ENCODE assay signal across 21 cellular contexts in the genomic region with DNA sequence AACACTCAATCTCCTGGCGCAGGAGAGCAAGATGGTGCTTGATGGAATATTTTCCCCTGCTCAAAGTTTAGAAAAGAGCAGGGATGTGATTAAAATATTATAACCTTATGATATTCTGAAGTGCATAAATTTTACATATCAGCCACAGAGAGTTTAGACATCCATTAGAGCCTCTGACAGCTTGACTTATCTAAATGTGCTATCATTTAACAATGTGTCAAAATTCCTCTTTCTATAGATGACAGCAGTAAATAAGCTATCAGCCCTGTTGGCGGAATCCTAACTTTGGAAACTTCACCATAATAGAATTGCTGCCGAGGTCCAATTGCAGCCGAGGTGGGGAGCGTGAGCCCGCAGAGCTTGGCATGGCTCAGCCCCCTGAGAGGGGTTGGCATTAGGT. TPM values are rescaled to one million over a fixed set of nuclear protein-coding genes. Genes with fewer than 3 reads are reported as not detected.
DNase-seq lines count a peak whose midpoint lies in the region; ATAC-seq, FAIRE-seq and TF ChIP-seq lines count a peak whose summit lies in the region.
"Had no signal": no experiment of that assay in that cellular context is flagged by ENCODE, and none has a peak within 500 bp of the region (broad histone marks: within the 10 kb centered on the region; RNA-seq: fewer than 3 reads in every experiment).

No MANE protein-coding gene starts in this region.

- peaks cover 33% of the 10 kb centered on the region for H3K4me1 Mint-ChIP-seq in progenitor cell of endocrine pancreas (ENCODE audit: low read depth)
- peaks cover 18% of the 10 kb centered on the region for H3K4me1 Mint-ChIP-seq in stimulated activated effector memory CD8-positive, alpha-beta T cell treated with anti-CD3 and anti-CD28 coated beads, Interleukin-12 subunit alpha, Interleukin-12 subunit beta, amount 100 ng/mL, for 72 hours

- H3K27ac Mint-ChIP-seq in progenitor cell of endocrine pancreas = no peak overlapping the region
- H3K27ac Mint-ChIP-seq in stimulated activated effector memory CD8-positive, alpha-beta T cell treated with anti-CD3 and anti-CD28 coated beads, Interleukin-12 subunit alpha, Interleukin-12 subunit beta, amount 100 ng/mL, for 72 hours = no peak overlapping the region
- H3K27ac Mint-ChIP-seq: B cell; CD4-positive, alpha-beta T cell; HFFc6 had no signal

- no peaks in the 10 kb centered on the region for H3K27me3 Mint-ChIP-seq in progenitor cell of endocrine pancreas

- intact Hi-C loops in kidney (cut with DNase I) = no loop called here
- intact Hi-C loops in esophagus squamous epithelium (cut with DNase I) = no loop called here

- H3F3A ChIP-seq in MM.1S (ENCODE audit: insufficient read depth, low read length) (peaks cover 5% of the 10 kb centered on the region; the same call in 1 of the 2 replicates), SU-DHL-6 (ENCODE audit: insufficient read depth) (peaks cover 8% of the 10 kb centered on the region; the same call in 1 of the 2 replicates)

- FAIRE-seq in kidney (lab: Jason Lieb, UNC) = no peak
- FAIRE-seq: D721Med, G401.6, GM12891, GM18507 had no signal

- H3K4me3 ChIP-seq in MM.1S (ENCODE audit: low read length) (no peak overlapping the region), SU-DHL-6 (ENCODE audit: insufficient read depth, low read length, poor library complexity, severe bottlenecking) (no peak overlapping the region), kidney (ENCODE audit: low read length in 2 of 2) (no peak overlapping the region), esophagus squamous epithelium (no peak overlapping the region)

- no peak for ATAC-seq in stimulated activated effector memory CD8-positive, alpha-beta T cell treated with anti-CD3 and anti-CD28 coated beads, Interleukin-12 subunit alpha, Interleukin-12 subunit beta, amount 100 ng/mL, for 72 hours
- ATAC-seq: HCT116 had no signal

- peak overlapping the region; percentile 28; the same call in 1 of the 2 replicates for H3K4me2 ChIP-seq in MM.1S (ENCODE audit: low read depth, low read length)
- H3K4me2 ChIP-seq in SU-DHL-6 (ENCODE audit: low read depth, low read length, poor library complexity, severe bottlenecking) = peak overlapping the region; percentile 51

- no peaks in the 10 kb centered on the region for H3K9me3 ChIP-seq in MM.1S (replicated peaks; ENCODE audit: insufficient read depth, low read length)
- no peaks in the 10 kb centered on the region for H3K9me3 ChIP-seq in SU-DHL-6 (ENCODE audit: insufficient read depth, low read length)
- no peaks in the 10 kb centered on the region for H3K9me3 ChIP-seq in kidney (ENCODE audit: control insufficient read depth in 1 of 2, low read length in 2 of 2)
- H3K9me3 ChIP-seq in esophagus squamous epithelium = no peaks in the 10 kb centered on the region
- H3K9me3 ChIP-seq: Caco-2 had no signal

- H2AFZ ChIP-seq in MM.1S (ENCODE audit: low read length) (no peak overlapping the region), SU-DHL-6 (ENCODE audit: low read depth, low read length, severe bottlenecking) (no peak overlapping the region)

- H3K36me3 ChIP-seq in MM.1S (replicated peaks; ENCODE audit: insufficient read depth, low read length) (no peaks in the 10 kb centered on the region), SU-DHL-6 (ENCODE audit: low read length) (no peaks in the 10 kb centered on the region), kidney (ENCODE audit: control insufficient read depth in 1 of 2, insufficient read depth in 2 of 2, low read length in 2 of 2) (no peaks in the 10 kb centered on the region), esophagus squamous epithelium (no peaks in the 10 kb centered on the region)

- TF ChIP-seq CTCF in MM.1S (IDR thresholded peaks at IDR 0.05; ENCODE audit: low read length) = no peak
- no peak for TF ChIP-seq CTCF in SU-DHL-6 (IDR thresholded peaks at IDR 0.05; ENCODE audit: insufficient read depth, low read length, poor library complexity, severe bottlenecking)
- TF ChIP-seq CTCF in kidney (IDR thresholded peaks at IDR 0.05; ENCODE audit: borderline replicate concordance, extremely low read depth, insufficient read depth) = no peak
- no peak for TF ChIP-seq CTCF in progenitor cell of endocrine pancreas (IDR thresholded peaks at IDR 0.05; ENCODE audit: unreplicated experiment)
- TF ChIP-seq CTCF in esophagus squamous epithelium (IDR thresholded peaks at IDR 0.05) = no peak

- DNase-seq in MM.1S (no peak), kidney (peak; percentile 20), progenitor cell of endocrine pancreas (ENCODE audit: low spot score, unreplicated experiment) (no peak), cortex of kidney (lab: John Stamatoyannopoulos, UW) (no peak), OCI-M2 (lab: John Stamatoyannopoulos, UW; ENCODE audit: unreplicated experiment) (no peak), esophagus squamous epithelium (lab: John Stamatoyannopoulos, UW) (no peak)
- DNase-seq in stimulated activated effector memory CD8-positive, alpha-beta T cell treated with anti-CD3 and anti-CD28 coated beads, Interleukin-12 subunit alpha, Interleukin-12 subunit beta, amount 100 ng/mL, for 72 hours (ENCODE audit: low spot score in 2 of 2) = no peak
- DNase-seq: Caco-2; CD4-positive, alpha-beta T cell; GOT3; H7; HFFc6 had no signal

- H3K9ac ChIP-seq in MM.1S (ENCODE audit: low read length) (no peak overlapping the region), SU-DHL-6 (ENCODE audit: low read length) (peak overlapping the region; percentile 25; the same call in 1 of the 2 replicates), kidney (ENCODE audit: low read length in 2 of 2) (no peak overlapping the region)

- H3K27ac ChIP-seq in MM.1S (ENCODE audit: low read length) = no peak overlapping the region
- peak overlapping the region; percentile 78 for H3K27ac ChIP-seq in SU-DHL-6 (ENCODE audit: low read depth, low read length)
- no peak overlapping the region for H3K27ac ChIP-seq in kidney (ENCODE audit: low read depth in 2 of 2, low read length in 2 of 2)
- no peak overlapping the region for H3K27ac ChIP-seq in esophagus squamous epithelium

- H3K27me3 ChIP-seq in MM.1S (replicated peaks; ENCODE audit: insufficient read depth, low read length) = peaks cover 20% of the 10 kb centered on the region
- no peaks in the 10 kb centered on the region for H3K27me3 ChIP-seq in SU-DHL-6 (ENCODE audit: low read length)
- H3K27me3 ChIP-seq in esophagus squamous epithelium = peaks cover 5 to 79% (median 18%) of the 10 kb centered on the region in 4 donors

- TF ChIP-seq POLR2A in esophagus squamous epithelium (IDR thresholded peaks at IDR 0.05) = no peak

- 63 to 85% methylated on average over 6 of the region's 6 CpGs for WGBS in esophagus squamous epithelium, 2 donors

- no peaks in the 10 kb centered on the region for H4K20me1 ChIP-seq in MM.1S (ENCODE audit: insufficient read depth, low read length)
- no peaks in the 10 kb centered on the region for H4K20me1 ChIP-seq in SU-DHL-6 (ENCODE audit: low read depth, low read length)

- peak overlapping the region; percentile 64 for H3K4me3 Mint-ChIP-seq in progenitor cell of endocrine pancreas (ENCODE audit: low read depth)
- H3K4me3 Mint-ChIP-seq in stimulated activated effector memory CD8-positive, alpha-beta T cell treated with anti-CD3 and anti-CD28 coated beads, Interleukin-12 subunit alpha, Interleukin-12 subunit beta, amount 100 ng/mL, for 72 hours = no peak overlapping the region
- H3K4me3 Mint-ChIP-seq: B cell, HFFc6 had no signal

- peaks cover 10% of the 10 kb centered on the region for H3K36me3 Mint-ChIP-seq in progenitor cell of endocrine pancreas (ENCODE audit: insufficient read depth)
- H3K36me3 Mint-ChIP-seq in stimulated activated effector memory CD8-positive, alpha-beta T cell treated with anti-CD3 and anti-CD28 coated beads, Interleukin-12 subunit alpha, Interleukin-12 subunit beta, amount 100 ng/mL, for 72 hours = no peaks in the 10 kb centered on the region

- H3K4me1 ChIP-seq in MM.1S (ENCODE audit: low read length) (peaks cover 28% of the 10 kb centered on the region), kidney (ENCODE audit: control insufficient read depth in 1 of 2, insufficient read depth in 1 of 2, low read depth in 1 of 2, low read length in 2 of 2) (no peaks in the 10 kb centered on the region), esophagus squamous epithelium (peaks cover 0 to 38% (median 13%) of the 10 kb centered on the region in 3 donors)

- H3K9me3 Mint-ChIP-seq in progenitor cell of endocrine pancreas (ENCODE audit: low read depth) = no peaks in the 10 kb centered on the region
- H3K9me3 Mint-ChIP-seq in stimulated activated effector memory CD8-positive, alpha-beta T cell treated with anti-CD3 and anti-CD28 coated beads, Interleukin-12 subunit alpha, Interleukin-12 subunit beta, amount 100 ng/mL, for 72 hours = no peaks in the 10 kb centered on the region
- H3K9me3 Mint-ChIP-seq: CD4-positive, alpha-beta T cell; HFFc6 had no signal

- H3K9me2 ChIP-seq in MM.1S (replicated peaks; ENCODE audit: insufficient read depth, low read length) (no peaks in the 10 kb centered on the region), SU-DHL-6 (replicated peaks; ENCODE audit: insufficient read depth, low read length) (no peaks in the 10 kb centered on the region)

- no peaks in the 10 kb centered on the region for H3K79me2 ChIP-seq in MM.1S (ENCODE audit: low read length)
- no peaks in the 10 kb centered on the region for H3K79me2 ChIP-seq in SU-DHL-6 (ENCODE audit: insufficient read depth, low read length)

RNA-seq across cellular contexts. Expression of gene CUX2, which starts 4.1 kb away (rescaled TPM):
- total RNA-seq in kidney = 0.06 TPM
- polyA plus RNA-seq in kidney (ENCODE audit: insufficient read depth, low read depth, low replicate concordance) = not detected
- total RNA-seq in progenitor cell of endocrine pancreas = 49.6 and 58.1 TPM in 2 replicates
- not detected for total RNA-seq in esophagus squamous epithelium
- total RNA-seq: A172, B cell, Caco-2, HFFc6, HT-29 had no signal

Comparison
In these comparisons a context has a peak if more than half of its experiments do, and no peak if none do; other contexts are left out.
1. RNA of gene CUX2, which starts 4.1 kb away (total RNA-seq): 49.6 to 58.1 TPM in progenitor cell of endocrine pancreas; 0.06 TPM in kidney (single experiment) and not detected in esophagus squamous epithelium; every median in the first group is over 10 times any median in the second.